ENCODE assay signal across 16 cellular contexts in the genomic region with DNA sequence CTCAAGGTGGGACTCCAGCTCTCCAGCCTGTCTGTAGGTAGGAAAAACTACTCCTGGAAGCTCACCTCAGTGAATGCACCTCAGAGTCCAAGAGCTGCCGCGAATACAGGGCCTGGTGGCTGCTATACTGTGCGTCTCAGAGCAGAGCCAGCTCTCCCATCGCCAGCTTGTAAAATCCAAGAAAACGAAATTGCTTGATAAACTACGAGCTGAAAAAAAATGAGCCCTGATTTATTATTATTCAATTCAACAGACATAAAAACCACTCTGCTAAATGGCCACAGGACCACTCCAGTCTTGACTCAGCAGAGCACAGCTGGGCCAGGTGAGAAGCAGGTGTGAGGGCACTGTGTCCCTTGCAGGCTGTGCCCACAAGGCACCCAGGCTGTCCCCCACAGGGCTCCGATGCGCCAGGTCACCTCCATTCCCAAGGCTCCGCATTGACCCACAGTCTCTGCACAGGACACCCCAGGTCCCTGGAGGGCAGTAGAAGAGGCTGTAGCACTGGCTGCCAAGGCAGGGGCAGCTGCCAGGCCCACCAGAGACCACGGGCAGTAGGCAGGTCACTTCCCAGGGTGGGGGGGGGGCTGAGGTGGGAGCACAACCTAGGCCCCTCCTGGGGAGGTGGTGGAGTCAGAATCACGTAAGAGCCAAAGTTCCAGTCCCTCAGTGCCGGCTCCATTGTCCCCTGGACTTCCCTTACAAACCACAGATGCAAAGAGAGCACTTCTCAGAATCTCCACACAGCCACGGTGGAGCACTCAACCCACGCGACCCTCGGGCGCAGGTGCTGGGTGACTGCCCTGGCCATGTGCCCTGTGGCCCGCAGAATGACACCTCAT.
"Had no signal": no experiment of that assay in that cellular context is flagged by ENCODE, and none has a peak within 500 bp of the region (broad histone marks: within the 10 kb centered on the region; RNA-seq: fewer than 3 reads in every experiment).

No MANE protein-coding gene starts in this region.

- H3K4me1 ChIP-seq: body of pancreas had no signal

- DNase-seq: activated CD4-positive, alpha-beta T cell treated with anti-CD3 and anti-CD28 coated beads, Interleukin-2, amount 50 U/mL, for 4 hours; activated CD4-positive, CD25-positive, alpha-beta regulatory T cell; activated gamma-delta T cell; activated naive CD8-positive, alpha-beta T cell treated with anti-CD3 and anti-CD28 coated beads for 36 hours; amygdala; body of pancreas; central memory CD4-positive, alpha-beta T cell; cortex of kidney; effector CD4-positive, alpha-beta T cell; foreskin fibroblast; glutamatergic neuron; kidney glomerular epithelial cell; midbrain; naive thymus-derived CD4-positive, alpha-beta T cell had no signal

- H3K9me3 ChIP-seq: body of pancreas, testis had no signal

- H3K27ac ChIP-seq: body of pancreas had no signal

- ATAC-seq: body of pancreas; naive thymus-derived CD4-positive, alpha-beta T cell had no signal

- H3K4me3 ChIP-seq: body of pancreas, smooth muscle cell, testis had no signal
